In genomic region chr18:26021061-26021754, GRCh38 we compare ENCODE assay signal across 21 cellular contexts.
DNase-seq lines count a peak whose midpoint lies in the region; ATAC-seq, FAIRE-seq and TF ChIP-seq lines count a peak whose summit lies in the region.
"Had no signal": no experiment of that assay in that cellular context is flagged by ENCODE, and none has a peak within 500 bp of the region (broad histone marks: within the 10 kb centered on the region; RNA-seq: fewer than 3 reads in every experiment).

No MANE protein-coding gene starts in this region.

- DNase-seq in DMS79 (lab: John Stamatoyannopoulos, UW) (peak; percentile 70), SK-N-DZ (ENCODE audit: low spot score) (peak; percentile 46), memory B cell (ENCODE audit: low spot score in 2 of 2) (no peak), retinal pigment epithelial cell (ENCODE audit: low read depth) (peak; percentile 93), GM12892 (ENCODE audit: insufficient read length) (no peak), SW480 (ENCODE audit: low spot score) (no peak)
- DNase-seq: Caco-2; CD4-positive, CD25-positive, alpha-beta regulatory T cell; DMS 273 treated with DMSO at 0.1 percent for 48 hours; NCI-H1105; NCI-H146; NCI-H2029; NCI-H2171; NCI-H345; NCI-H524; NCI-H774; NK-92 treated with Interleukin-12 subunit alpha and Interleukin-12 subunit beta, amount 100 ng/mL, for 24 hours; SHP77 treated with DMSO at 0.1 percent for 48 hours had no signal

- H3K4me1 Mint-ChIP-seq in memory B cell: peaks cover 4% of the 10 kb centered on the region

- no peak overlapping the region for H3K4me3 Mint-ChIP-seq in memory B cell
- H3K4me3 Mint-ChIP-seq: CD4-positive, CD25-positive, alpha-beta regulatory T cell; IgD-negative memory B cell had no signal

- H3K9me3 Mint-ChIP-seq in memory B cell: peaks cover 5% of the 10 kb centered on the region
- H3K9me3 Mint-ChIP-seq: IgD-negative memory B cell had no signal

- no peak for TF ChIP-seq CTCF in retinal pigment epithelial cell (conservative IDR thresholded peaks at IDR 0.05; ENCODE audit: low read depth, low read length)

- ATAC-seq in memory B cell (ENCODE audit: low read depth): no peak
- no peak for ATAC-seq in HG03469 (IDR thresholded peaks at IDR 0.05; ENCODE audit: unreplicated experiment)

- FAIRE-seq in GM12892 (lab: Jason Lieb, UNC): no peak
- FAIRE-seq: GM12891 had no signal

- H3K4me3 ChIP-seq in retinal pigment epithelial cell (ENCODE audit: low read length): no peak overlapping the region

- H3K36me3 Mint-ChIP-seq in memory B cell: peaks cover 54% of the 10 kb centered on the region

- TF ChIP-seq POLR2A in GM12892 (IDR thresholded peaks at IDR 0.05; ENCODE audit: low read depth, low read length): no peak

- no peaks in the 10 kb centered on the region for H3K27me3 Mint-ChIP-seq in memory B cell
- H3K27me3 Mint-ChIP-seq: CD4-positive, CD25-positive, alpha-beta regulatory T cell; IgD-negative memory B cell had no signal

- H3K27ac Mint-ChIP-seq in memory B cell: peak overlapping the region; percentile 12
- H3K27ac Mint-ChIP-seq: CD4-positive, CD25-positive, alpha-beta regulatory T cell; IgD-negative memory B cell had no signal

Comparison
In these comparisons a context has a peak if more than half of its experiments do, and no peak if none do; other contexts are left out.
1. DNase-seq: peak in DMS79 (single experiment), SK-N-DZ (single experiment) and retinal pigment epithelial cell (single experiment); none in memory B cell (0 of 2), GM12892 (single experiment) and SW480 (single experiment).